ENCODE assay signal across 11 cellular contexts in genomic region chr16:22983614-22984013, GRCh38.
"Had no signal": no experiment of that assay in that cellular context is flagged by ENCODE, and none has a peak within 500 bp of the region (broad histone marks: within the 10 kb centered on the region; RNA-seq: fewer than 3 reads in every experiment).

No MANE protein-coding gene starts in this region.

- H3K27ac ChIP-seq: GM23248 had no signal

- H3K36me3 ChIP-seq: HAP-1 had no signal

- H3K4me2 ChIP-seq: GM23338 had no signal

- FAIRE-seq: H1, H54 had no signal

- H3K4me1 ChIP-seq: HAP-1 had no signal

- H3K9ac ChIP-seq: GM23248 had no signal

- DNase-seq: GM23248, GOT3, H7, H9, HCEC 1CT, HFFc6 had no signal

- H2AFZ ChIP-seq: GM23248, GM23338 had no signal

- H3K4me3 ChIP-seq: GM23248, GM23338, HAP-1 had no signal

- ATAC-seq: GM23338, HCT116 had no signal
